ENCODE assay signal across 6 cellular contexts in genomic region chr1:57794078-57794477, GRCh38.
"Had no signal": no experiment of that assay in that cellular context is flagged by ENCODE, and none has a peak within 500 bp of the region (broad histone marks: within the 10 kb centered on the region; RNA-seq: fewer than 3 reads in every experiment).

No MANE protein-coding gene starts in this region.

- H3K9me3 Mint-ChIP-seq: IgD-negative memory B cell had no signal

- H3K4me1 Mint-ChIP-seq: IgD-negative memory B cell had no signal

- ATAC-seq: K562 had no signal

- H3K27ac ChIP-seq: HL-60 had no signal

- FAIRE-seq: HTR-8/SVneo, K562 had no signal

- H3K36me3 Mint-ChIP-seq: IgD-negative memory B cell had no signal

- H3K4me3 ChIP-seq: K562 had no signal

- DNase-seq: IMR-90, KBM-7 had no signal

- H3K4me3 Mint-ChIP-seq: IgD-negative memory B cell had no signal

- H3K27ac Mint-ChIP-seq: IgD-negative memory B cell had no signal
